In genomic region chr2:24477229-24477628, GRCh38 we compare ENCODE assay signal across 16 cellular contexts.
"Had no signal": no experiment of that assay in that cellular context is flagged by ENCODE, and none has a peak within 500 bp of the region (broad histone marks: within the 10 kb centered on the region; RNA-seq: fewer than 3 reads in every experiment).

No MANE protein-coding gene starts in this region.

- H3K4me3 Mint-ChIP-seq: activated CD4-positive, alpha-beta memory T cell treated with anti-CD3 and anti-CD28 coated beads for 36 hours; activated naive CD8-positive, alpha-beta T cell; activated T-cell treated with anti-CD3 and anti-CD28 coated beads, Interleukin-2, amount 50 U/mL, for 4 hours; brain; central memory CD8-positive, alpha-beta T cell; naive thymus-derived CD4-positive, alpha-beta T cell had no signal

- H3K36me3 Mint-ChIP-seq: activated CD4-positive, alpha-beta memory T cell treated with anti-CD3 and anti-CD28 coated beads for 36 hours; activated naive CD8-positive, alpha-beta T cell; brain; naive thymus-derived CD4-positive, alpha-beta T cell had no signal

- ATAC-seq: activated T-cell treated with anti-CD3 and anti-CD28 coated beads, Interleukin-2, amount 50 U/mL, for 4 hours; naive thymus-derived CD4-positive, alpha-beta T cell had no signal

- H3K9me3 Mint-ChIP-seq: activated CD4-positive, alpha-beta memory T cell treated with anti-CD3 and anti-CD28 coated beads for 36 hours; activated T-cell treated with anti-CD3 and anti-CD28 coated beads, Interleukin-2, amount 50 U/mL, for 4 hours; central memory CD8-positive, alpha-beta T cell had no signal

- DNase-seq: activated CD4-positive, alpha-beta memory T cell treated with anti-CD3 and anti-CD28 coated beads for 36 hours; activated gamma-delta T cell; activated T-cell treated with anti-CD3 and anti-CD28 coated beads, Interleukin-2, amount 50 U/mL, for 4 hours; amygdala; cortex of kidney; effector memory CD4-positive, alpha-beta T cell; naive thymus-derived CD4-positive, alpha-beta T cell; retina; tibial artery had no signal

- H3K4me3 ChIP-seq: hepatocyte, tibial artery, vagina had no signal

- H3K36me3 ChIP-seq: neutrophil, tibial artery, vagina had no signal

- H3K4me1 Mint-ChIP-seq: brain; central memory CD8-positive, alpha-beta T cell had no signal

- H3K27me3 Mint-ChIP-seq: activated CD4-positive, alpha-beta memory T cell treated with anti-CD3 and anti-CD28 coated beads for 36 hours; activated naive CD8-positive, alpha-beta T cell; central memory CD8-positive, alpha-beta T cell had no signal

- H3K79me2 ChIP-seq: hepatocyte had no signal

- H3K9me3 ChIP-seq: neutrophil, tibial artery, vagina had no signal

- H3K4me1 ChIP-seq: tibial artery, vagina had no signal

- H3K27ac Mint-ChIP-seq: activated CD4-positive, alpha-beta memory T cell treated with anti-CD3 and anti-CD28 coated beads for 36 hours; activated naive CD8-positive, alpha-beta T cell; brain had no signal

- H3K27me3 ChIP-seq: hepatocyte, neutrophil, tibial artery, vagina had no signal

- H2AFZ ChIP-seq: hepatocyte had no signal

- H3K4me2 ChIP-seq: hepatocyte had no signal

- H3K27ac ChIP-seq: epithelial cell of prostate, hepatocyte, neutrophil, tibial artery, vagina had no signal
